ENCODE assay signal across 9 cellular contexts in genomic region chr10:104045151-104046089, GRCh38. TPM values are rescaled to one million over a fixed set of nuclear protein-coding genes. Genes with fewer than 3 reads are reported as not detected.
A peak's percentile ranks its signal among the peaks of the same experiment; 100 is the strongest.
DNase-seq lines count a peak whose midpoint lies in the region; ATAC-seq and TF ChIP-seq lines count a peak whose summit lies in the region.
"Had no signal": no experiment of that assay in that cellular context is flagged by ENCODE, and none has a peak within 500 bp of the region (broad histone marks: within the 10 kb centered on the region; RNA-seq: fewer than 3 reads in every experiment).

No MANE protein-coding gene starts in this region.

- CTCF ChIA-PET in activated naive CD4-positive, alpha-beta T cell treated with anti-CD3 and anti-CD28 coated beads for 36 hours (lab: Charles Lee), result interaction anchor here (1.0 to 1.3 kb wide), 2 partner anchors 77 to 158 kb away, joined by 4 to 5 read pairs; no protein-coding TSS in a partner anchor

- H3K27ac ChIP-seq in lung (ENCODE audit: low read depth in 1 of 2, low read length in 1 of 2), result no peak overlapping the region

- H3K36me3 Mint-ChIP-seq in activated naive CD4-positive, alpha-beta T cell treated with anti-CD3 and anti-CD28 coated beads for 36 hours (ENCODE audit: low read depth), result no peaks in the 10 kb centered on the region
- no peaks in the 10 kb centered on the region for H3K36me3 Mint-ChIP-seq in activated CD4-positive, alpha-beta T cell treated with anti-CD3 and anti-CD28 coated beads, Interleukin-2, amount 10 ng/mL, durations not matched to agents 24 days and 14 days (ENCODE audit: low read depth)
- H3K36me3 Mint-ChIP-seq: activated naive CD8-positive, alpha-beta T cell treated with anti-CD3 and anti-CD28 coated beads, Interleukin-2, amount 10 ng/mL, durations not matched to agents 7 days and 5 days had no signal

- peak; percentile 37 for DNase-seq in activated naive CD4-positive, alpha-beta T cell treated with anti-CD3 and anti-CD28 coated beads for 36 hours
- no peak for DNase-seq in activated naive CD4-positive, alpha-beta T cell (lab: John Stamatoyannopoulos, UW)
- DNase-seq in NCI-H2196 treated with DMSO at 0.1 percent for 48 hours (lab: John Stamatoyannopoulos, UW; ENCODE audit: unreplicated experiment) (peak; percentile 2), dermis blood vessel endothelial cell (peak; percentile 88), lung (ENCODE audit: low spot score) (peak; percentile 59), NCI-H1694 treated with DMSO at 0.1 percent for 48 hours (lab: John Stamatoyannopoulos, UW) (no peak)
- no peak for DNase-seq in activated CD4-positive, alpha-beta T cell treated with anti-CD3 and anti-CD28 coated beads, Interleukin-2, amount 10 ng/mL, durations not matched to agents 24 days and 14 days
- DNase-seq: activated naive CD8-positive, alpha-beta T cell treated with anti-CD3 and anti-CD28 coated beads, Interleukin-2, amount 10 ng/mL, durations not matched to agents 7 days and 5 days had no signal

- no peak overlapping the region for H3K4me3 Mint-ChIP-seq in activated naive CD4-positive, alpha-beta T cell treated with anti-CD3 and anti-CD28 coated beads for 36 hours
- H3K4me3 Mint-ChIP-seq in activated CD4-positive, alpha-beta T cell treated with anti-CD3 and anti-CD28 coated beads, Interleukin-2, amount 10 ng/mL, durations not matched to agents 24 days and 14 days, result no peak overlapping the region
- H3K4me3 Mint-ChIP-seq: activated naive CD8-positive, alpha-beta T cell treated with anti-CD3 and anti-CD28 coated beads, Interleukin-2, amount 10 ng/mL, durations not matched to agents 7 days and 5 days had no signal

- ATAC-seq in lung (ENCODE audit: insufficient read depth, low FRiP score), result peak; percentile 86
- ATAC-seq in GM21619 (IDR thresholded peaks at IDR 0.05; ENCODE audit: unreplicated experiment), result no peak

- H3K36me3 ChIP-seq in lung (ENCODE audit: control insufficient read depth in 2 of 2, insufficient read depth in 2 of 2, low read length in 2 of 2), result no peaks in the 10 kb centered on the region

- no peaks in the 10 kb centered on the region for H3K27me3 ChIP-seq in lung (ENCODE audit: control insufficient read depth, insufficient read depth)

- intact Hi-C loops in activated naive CD4-positive, alpha-beta T cell treated with anti-CD3 and anti-CD28 coated beads for 36 hours (cut with micrococcal nuclease), result loop anchor here (1.0 kb wide), 2 partner anchors 78 to 164 kb away; no protein-coding TSS in a partner anchor
- intact Hi-C loops in activated CD4-positive, alpha-beta T cell treated with anti-CD3 and anti-CD28 coated beads, Interleukin-2, amount 10 ng/mL, durations not matched to agents 24 days and 14 days (cut with micrococcal nuclease), result no loop called here

- no peak for TF ChIP-seq CTCF in lung (IDR thresholded peaks at IDR 0.05; ENCODE audit: control extremely low read depth, extremely low read depth)

- H3K9me3 ChIP-seq in lung (ENCODE audit: control insufficient read depth in 2 of 2, insufficient read depth in 1 of 2, low read length in 1 of 2), result no peaks in the 10 kb centered on the region

- no peak overlapping the region for H3K27ac Mint-ChIP-seq in activated naive CD4-positive, alpha-beta T cell treated with anti-CD3 and anti-CD28 coated beads for 36 hours
- H3K27ac Mint-ChIP-seq in activated CD4-positive, alpha-beta T cell treated with anti-CD3 and anti-CD28 coated beads, Interleukin-2, amount 10 ng/mL, durations not matched to agents 24 days and 14 days, result no peak overlapping the region
- H3K27ac Mint-ChIP-seq: activated naive CD8-positive, alpha-beta T cell treated with anti-CD3 and anti-CD28 coated beads, Interleukin-2, amount 10 ng/mL, durations not matched to agents 7 days and 5 days had no signal

- peaks cover 0 to 5% of the 10 kb centered on the region in 2 donors for H3K4me1 ChIP-seq in lung (ENCODE audit: control insufficient read depth in 2 of 2, insufficient read depth in 2 of 2, low read length in 2 of 2)

- WGBS in lung, 2 donors, result 85 to 92% methylated on average over 9 of the region's 9 CpGs

- no peaks in the 10 kb centered on the region for H3K27me3 Mint-ChIP-seq in activated naive CD4-positive, alpha-beta T cell treated with anti-CD3 and anti-CD28 coated beads for 36 hours (ENCODE audit: low read depth)
- peaks cover 5% of the 10 kb centered on the region for H3K27me3 Mint-ChIP-seq in activated CD4-positive, alpha-beta T cell treated with anti-CD3 and anti-CD28 coated beads, Interleukin-2, amount 10 ng/mL, durations not matched to agents 24 days and 14 days

- H3K9me3 Mint-ChIP-seq in activated naive CD4-positive, alpha-beta T cell treated with anti-CD3 and anti-CD28 coated beads for 36 hours, result no peaks in the 10 kb centered on the region
- no peaks in the 10 kb centered on the region for H3K9me3 Mint-ChIP-seq in activated CD4-positive, alpha-beta T cell treated with anti-CD3 and anti-CD28 coated beads, Interleukin-2, amount 10 ng/mL, durations not matched to agents 24 days and 14 days
- H3K9me3 Mint-ChIP-seq: activated naive CD8-positive, alpha-beta T cell treated with anti-CD3 and anti-CD28 coated beads, Interleukin-2, amount 10 ng/mL, durations not matched to agents 7 days and 5 days had no signal

- H3K4me1 Mint-ChIP-seq in activated naive CD4-positive, alpha-beta T cell treated with anti-CD3 and anti-CD28 coated beads for 36 hours (ENCODE audit: low read depth), result no peaks in the 10 kb centered on the region
- peaks cover 2% of the 10 kb centered on the region for H3K4me1 Mint-ChIP-seq in activated CD4-positive, alpha-beta T cell treated with anti-CD3 and anti-CD28 coated beads, Interleukin-2, amount 10 ng/mL, durations not matched to agents 24 days and 14 days

- H3K4me3 ChIP-seq in lung, result no peak overlapping the region

RNA-seq across cellular contexts. Expression of gene COL17A1, which starts 40.3 kb away (rescaled TPM):
- total RNA-seq in activated naive CD4-positive, alpha-beta T cell treated with anti-CD3 and anti-CD28 coated beads for 36 hours, result not detected
- total RNA-seq in dermis blood vessel endothelial cell (0.34 and 0.84 TPM in 2 replicates), lung (1 to 10 TPM in 1 of 2 donors, under 1 TPM in 1; 0.92 to 2.2 TPM)
- polyA plus RNA-seq in lung, result 1 to 10 TPM; 2.2 to 2.5 TPM
- total RNA-seq in activated CD4-positive, alpha-beta T cell treated with anti-CD3 and anti-CD28 coated beads, Interleukin-2, amount 10 ng/mL, durations not matched to agents 24 days and 14 days, result not detected in 2 replicates
- total RNA-seq: activated naive CD8-positive, alpha-beta T cell treated with anti-CD3 and anti-CD28 coated beads, Interleukin-2, amount 10 ng/mL, durations not matched to agents 7 days and 5 days had no signal

Comparison
In these comparisons a context has a peak if more than half of its experiments do, and no peak if none do; other contexts are left out.
1. DNase-seq: peak in activated naive CD4-positive, alpha-beta T cell treated with anti-CD3 and anti-CD28 coated beads for 36 hours (single experiment), NCI-H2196 treated with DMSO at 0.1 percent for 48 hours (single experiment), dermis blood vessel endothelial cell (single experiment) and lung (single experiment); none in activated naive CD4-positive, alpha-beta T cell (0 of 4), NCI-H1694 treated with DMSO at 0.1 percent for 48 hours (single experiment) and activated CD4-positive, alpha-beta T cell treated with anti-CD3 and anti-CD28 coated beads, Interleukin-2, amount 10 ng/mL, durations not matched to agents 24 days and 14 days (single experiment).